1 cellular context compared by ENCODE assay signal in genomic region chr16:56824335-56824734, GRCh38.
TF ChIP-seq lines count a peak whose summit lies in the region.

No MANE protein-coding gene starts in this region.

TF ChIP-seq in GM23338, 12 proteins besides CTCF, POLR2A, EP300 and RAD21 (continued from another document):
- TF ChIP-seq ETS1 (IDR thresholded peaks at IDR 0.05) (no peak), EZH2phosphoT487 (IDR thresholded peaks at IDR 0.05; ENCODE audit: unreplicated experiment) (no peak), CREB1 (CRISPR knock-in tag; IDR thresholded peaks at IDR 0.05; ENCODE audit: low read depth) (no peak)
